ENCODE assay signal across 20 cellular contexts in the genomic region with DNA sequence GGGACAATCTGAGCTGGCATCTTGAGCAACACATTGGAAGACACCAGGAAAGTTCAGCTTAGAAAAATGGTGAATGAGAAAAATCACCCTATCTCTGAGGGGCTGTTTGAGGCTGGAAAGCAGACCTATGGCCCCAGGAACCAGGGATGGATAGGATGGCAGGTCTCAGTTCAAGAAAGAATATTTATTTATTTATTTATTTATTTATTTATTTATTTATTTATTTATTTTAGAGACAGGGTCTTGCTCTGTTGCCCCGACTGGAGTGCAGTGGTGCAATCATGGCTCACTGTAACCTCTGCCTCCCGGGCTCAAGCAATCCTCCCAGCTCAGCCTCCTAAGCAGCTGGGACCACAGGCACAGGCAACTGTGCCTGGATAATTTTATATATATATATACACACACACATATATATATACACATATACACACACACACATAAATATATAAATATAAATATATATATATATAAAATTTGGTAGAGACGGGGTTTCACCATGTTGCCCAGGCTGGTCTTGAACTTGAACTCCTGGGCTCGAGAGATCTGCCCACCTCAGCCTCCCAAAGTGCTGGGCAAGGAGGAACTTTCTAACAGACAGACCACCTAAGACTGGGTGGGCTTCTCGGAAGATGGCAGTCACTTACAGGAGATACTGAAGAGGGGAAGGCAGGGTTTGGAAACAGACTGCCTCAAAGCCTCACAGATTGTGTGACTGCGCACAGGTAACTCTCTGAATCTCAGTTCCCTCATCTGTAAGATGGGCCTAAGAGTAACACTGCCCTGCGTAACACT. TPM values are rescaled to one million over a fixed set of nuclear protein-coding genes. Genes with fewer than 3 reads are reported as not detected.
A peak's percentile ranks its signal among the peaks of the same experiment; 100 is the strongest.
DNase-seq lines count a peak whose midpoint lies in the region; ATAC-seq and TF ChIP-seq lines count a peak whose summit lies in the region.
"Had no signal": no experiment of that assay in that cellular context is flagged by ENCODE, and none has a peak within 500 bp of the region (broad histone marks: within the 10 kb centered on the region; RNA-seq: fewer than 3 reads in every experiment).

No MANE protein-coding gene starts in this region.

- H3K4me3 ChIP-seq in HCT116 (replicated peaks in 1 of 2; ENCODE audit: low read depth in 1 of 2, low read length in 2 of 2) (no peak overlapping the region), stomach smooth muscle (ENCODE audit: low read length in 2 of 2) (no peak overlapping the region)
- H3K4me3 ChIP-seq: adrenal gland, cardiac muscle cell, mucosa of descending colon, suprapubic skin had no signal

- peaks cover 0 to 22% of the 10 kb centered on the region in 2 experiments; a peak in 2 of 4 replicates for H3K4me1 ChIP-seq in HCT116 (ENCODE audit: control insufficient read depth in 1 of 2, insufficient read depth in 2 of 2, low read length in 2 of 2)
- peaks cover 43% of the 10 kb centered on the region for H3K4me1 ChIP-seq in stomach smooth muscle (ENCODE audit: control insufficient read depth, insufficient read depth, low read length)
- H3K4me1 ChIP-seq: adrenal gland had no signal

- no peak for DNase-seq in HCT116 (ENCODE audit: low read depth, low spot score)
- peak; percentile 26 for DNase-seq in activated CD8-positive, alpha-beta memory T cell treated with anti-CD3 and anti-CD28 coated beads, Interleukin-2, amount 50 U/mL, for 48 hours
- no peak for DNase-seq in HUDEP-2 (lab: John Stamatoyannopoulos, UW; ENCODE audit: unreplicated experiment in 76 of 76)
- DNase-seq in NCI-H2107 treated with DMSO at 0.1 percent for 48 hours (lab: John Stamatoyannopoulos, UW; ENCODE audit: unreplicated experiment): no peak
- DNase-seq: GOT3, NCI-H748 treated with DMSO at 0.1 percent for 48 hours, SIG-M5 had no signal

- no peak overlapping the region for H3K4me2 ChIP-seq in HCT116 (ENCODE audit: low read length)
- H3K4me2 ChIP-seq: KMS-11 had no signal

- CTCF ChIA-PET in HCT116 (lab: Charles Lee): interaction anchor here (1.0 to 2.4 kb wide), 9 partner anchors 13 to 514 kb away, joined by 3 to 9 read pairs (median 4); a partner anchor contains a TSS

- H3K36me3 ChIP-seq in HCT116 (ENCODE audit: control insufficient read depth in 1 of 2, insufficient read depth in 2 of 2, low read length in 2 of 2) (no peaks in the 10 kb centered on the region), stomach smooth muscle (ENCODE audit: control insufficient read depth in 2 of 2, insufficient read depth in 2 of 2, low read length in 2 of 2) (no peaks in the 10 kb centered on the region)
- H3K36me3 ChIP-seq: adrenal gland, cardiac muscle cell, suprapubic skin had no signal

- H4K20me1 ChIP-seq in HCT116 (ENCODE audit: insufficient read depth): no peaks in the 10 kb centered on the region

- no peaks in the 10 kb centered on the region for H3K79me2 ChIP-seq in HCT116 (ENCODE audit: insufficient read depth, low read length)

- intact Hi-C loops in HCT116 (cut with micrococcal nuclease): loop anchor here (5.0 kb wide), 1 partner anchor 91 kb away; a partner anchor contains a TSS

- H3K27me3 ChIP-seq in HCT116 (ENCODE audit: insufficient read depth, low read length): no peaks in the 10 kb centered on the region
- H3K27me3 ChIP-seq in layer of hippocampus (ENCODE audit: control insufficient read depth, insufficient read depth, low read length): no peaks in the 10 kb centered on the region
- no peaks in the 10 kb centered on the region for H3K27me3 ChIP-seq in stomach smooth muscle (ENCODE audit: control insufficient read depth in 1 of 2, insufficient read depth in 2 of 2, low read length in 2 of 2)
- H3K27me3 ChIP-seq: adrenal gland, cardiac muscle cell, suprapubic skin had no signal

- H3K27ac ChIP-seq in HCT116 (ENCODE audit: low read depth, low read length) (no peak overlapping the region), layer of hippocampus (ENCODE audit: low read depth, low read length) (peak overlapping the region; percentile 81), stomach smooth muscle (ENCODE audit: low read length) (peak overlapping the region; percentile 49)
- H3K27ac ChIP-seq: adrenal gland, cardiac muscle cell, KMS-11, suprapubic skin had no signal

- RAD21 ChIA-PET in HCT116 (lab: Charles Lee; ENCODE audit: low non-redundant PET in 1 of 2, low total read pairs in 2 of 2, uncharacterized antibody in 2 of 2, unreplicated experiment in 2 of 2): interaction anchor here in 1 of 2 experiments (0.7 to 1.0 kb wide), 2 partner anchors 91 to 162 kb away, joined by 3 read pairs; no protein-coding TSS in a partner anchor

- TF ChIP-seq POLR2A in HCT116 (IDR thresholded peaks at IDR 0.05; ENCODE audit: borderline replicate concordance, extremely low read depth, insufficient read depth, insufficient read length): no peak

- POLR2A ChIA-PET in HCT116 (lab: Charles Lee): no interaction called here

- H2AFZ ChIP-seq in HCT116 (ENCODE audit: low read depth, low read length, poor library complexity, severe bottlenecking): peak overlapping the region; percentile 80

- no peak for ATAC-seq in HCT116
- no peak for ATAC-seq in HG03196 (IDR thresholded peaks at IDR 0.05; ENCODE audit: unreplicated experiment)

- no peaks in the 10 kb centered on the region for H3K9me2 ChIP-seq in HCT116 (ENCODE audit: insufficient read depth)

- no TSS peak for BruUV-seq in HCT116 (replicated peaks; lab: Mats Ljungman, UMichigan)

- TF ChIP-seq CTCF in HCT116 (IDR thresholded peaks at IDR 0.05 in 2 of 3, conservative IDR thresholded peaks at IDR 0.05 in 1 of 3; ENCODE audit: borderline replicate concordance in 1 of 3, insufficient read depth in 1 of 3, low read depth in 2 of 3, low read length in 2 of 3): no peak

- no peak overlapping the region for H3K9ac ChIP-seq in HCT116 (ENCODE audit: low read length)
- H3K9ac ChIP-seq in stomach smooth muscle (ENCODE audit: low read length in 2 of 2): peak overlapping the region in 1 of 2 donors; percentile 13
- H3K9ac ChIP-seq: KMS-11 had no signal

- no peak for TF ChIP-seq RAD21 in HCT116 (IDR thresholded peaks at IDR 0.05; ENCODE audit: low read depth)

- no peaks in the 10 kb centered on the region for H3K9me3 ChIP-seq in HCT116 (ENCODE audit: control insufficient read depth in 1 of 2, insufficient read depth in 1 of 2, low read depth in 1 of 2, low read length in 2 of 2)
- no peaks in the 10 kb centered on the region for H3K9me3 ChIP-seq in stomach smooth muscle (ENCODE audit: control insufficient read depth in 2 of 2, low read length in 2 of 2)
- H3K9me3 ChIP-seq: adrenal gland, mucosa of descending colon, suprapubic skin had no signal

TF ChIP-seq in HCT116, 20 proteins besides CTCF, POLR2A, EP300 and RAD21 (continues in another document):
- TF ChIP-seq TCF7L2 (IDR thresholded peaks at IDR 0.05; ENCODE audit: borderline replicate concordance, extremely low read depth, insufficient read depth, insufficient read length) (no peak), POLR2AphosphoS5 (IDR thresholded peaks at IDR 0.05; ENCODE audit: low read depth, low read length) (no peak), SP1 (IDR thresholded peaks at IDR 0.05; ENCODE audit: low read depth) (no peak), JUND (IDR thresholded peaks at IDR 0.05) (no peak), ELF1 (IDR thresholded peaks at IDR 0.05; ENCODE audit: borderline replicate concordance, low read depth) (no peak), CBX3 (IDR thresholded peaks at IDR 0.05; ENCODE audit: low read depth) (no peak), ZNF274 (IDR thresholded peaks at IDR 0.05; ENCODE audit: low read depth, low read length) (no peak), EZH2 (IDR thresholded peaks at IDR 0.05) (no peak), SRF (IDR thresholded peaks at IDR 0.05; ENCODE audit: low read depth) (no peak), YY1 (IDR thresholded peaks at IDR 0.05; ENCODE audit: extremely low read depth, insufficient replicate concordance, low read depth, low read length) (no peak), ZFX (IDR thresholded peaks at IDR 0.05) (no peak), EZH2phosphoT487 (IDR thresholded peaks at IDR 0.05; ENCODE audit: borderline replicate concordance) (no peak), CEBPB (IDR thresholded peaks at IDR 0.05; ENCODE audit: low read depth) (no peak)
- TF ChIP-seq, protein P1, sequence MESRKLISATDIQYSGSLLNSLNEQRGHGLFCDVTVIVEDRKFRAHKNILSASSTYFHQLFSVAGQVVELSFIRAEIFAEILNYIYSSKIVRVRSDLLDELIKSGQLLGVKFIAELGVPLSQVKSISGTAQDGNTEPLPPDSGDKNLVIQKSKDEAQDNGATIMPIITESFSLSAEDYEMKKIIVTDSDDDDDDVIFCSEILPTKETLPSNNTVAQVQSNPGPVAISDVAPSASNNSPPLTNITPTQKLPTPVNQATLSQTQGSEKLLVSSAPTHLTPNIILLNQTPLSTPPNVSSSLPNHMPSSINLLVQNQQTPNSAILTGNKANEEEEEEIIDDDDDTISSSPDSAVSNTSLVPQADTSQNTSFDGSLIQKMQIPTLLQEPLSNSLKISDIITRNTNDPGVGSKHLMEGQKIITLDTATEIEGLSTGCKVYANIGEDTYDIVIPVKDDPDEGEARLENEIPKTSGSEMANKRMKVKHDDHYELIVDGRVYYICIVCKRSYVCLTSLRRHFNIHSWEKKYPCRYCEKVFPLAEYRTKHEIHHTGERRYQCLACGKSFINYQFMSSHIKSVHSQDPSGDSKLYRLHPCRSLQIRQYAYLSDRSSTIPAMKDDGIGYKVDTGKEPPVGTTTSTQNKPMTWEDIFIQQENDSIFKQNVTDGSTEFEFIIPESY (IDR thresholded peaks at IDR 0.05; ENCODE audit: extremely low read depth, insufficient replicate concordance, low read length): no peak

RNA-seq across cellular contexts. Expression of a gene that starts 29.7 kb away (rescaled TPM):
- total RNA-seq in HCT116 (2021; ENCODE audit: unreplicated experiment): 2.3 TPM
- 0.35 and 1.2 TPM in 2 replicates for polyA plus RNA-seq in HCT116 (2012)
- total RNA-seq: esophagus mucosa had no signal

RNA-seq across cellular contexts. Expression of a gene that starts 40.8 kb away (rescaled TPM):
- 0.52 TPM for total RNA-seq in HCT116 (2021; ENCODE audit: unreplicated experiment)
- polyA plus RNA-seq in HCT116 (2012): 0.29 TPM in 1 of 2 replicates, not detected in the other
- total RNA-seq: CD4-positive, alpha-beta memory T cell; esophagus mucosa; renal cortical epithelial cell; T-helper 1 cell treated with Interleukin-12 subunit alpha and Interleukin-12 subunit beta and Interleukin-4 antibody, amounts not matched to agents 30 ng/mL and 1 ng/mL, for 36 hours had no signal
- polyA plus RNA-seq: CD4-positive, alpha-beta memory T cell had no signal

RNA-seq across cellular contexts. Expression of a gene that starts 58.1 kb away (rescaled TPM):
- total RNA-seq in HCT116 (2021; ENCODE audit: unreplicated experiment): not detected
- not detected in 2 replicates for polyA plus RNA-seq in HCT116 (2012)
- total RNA-seq: CD4-positive, alpha-beta memory T cell; esophagus mucosa; left colon; mucosa of descending colon; renal cortical epithelial cell; suprapubic skin; T-helper 1 cell treated with Interleukin-12 subunit alpha and Interleukin-12 subunit beta and Interleukin-4 antibody, amounts not matched to agents 30 ng/mL and 1 ng/mL, for 36 hours had no signal
- polyA plus RNA-seq: CD4-positive, alpha-beta memory T cell had no signal
